ENCODE assay signal across 19 cellular contexts in genomic region chr10:6464862-6465430, GRCh38.
DNase-seq lines count a peak whose midpoint lies in the region; ATAC-seq and TF ChIP-seq lines count a peak whose summit lies in the region.
"Had no signal": no experiment of that assay in that cellular context is flagged by ENCODE, and none has a peak within 500 bp of the region (broad histone marks: within the 10 kb centered on the region; RNA-seq: fewer than 3 reads in every experiment).

No MANE protein-coding gene starts in this region.

- peaks cover 8% of the 10 kb centered on the region for H3K36me3 ChIP-seq in lower lobe of right lung
- H3K36me3 ChIP-seq: neural progenitor cell, SJCRH30, suprapubic skin had no signal

- H3K27me3 ChIP-seq in lower lobe of right lung (ENCODE audit: low read depth), result no peaks in the 10 kb centered on the region
- H3K27me3 ChIP-seq: neural progenitor cell, SJCRH30, suprapubic skin had no signal

- ATAC-seq in lower lobe of right lung, result no peak
- ATAC-seq: A549, sciatic nerve had no signal

- CTCF ChIA-PET in activated CD4-positive, alpha-beta memory T cell treated with anti-CD3 and anti-CD28 coated beads for 36 hours (lab: Charles Lee), result interaction anchor here (0.7 to 1.5 kb wide), 2 partner anchors 27 to 98 kb away, joined by 3 to 4 read pairs; no protein-coding TSS in a partner anchor
- CTCF ChIA-PET in activated CD4-positive, alpha-beta memory T cell treated with anti-CD3 and anti-CD28 coated beads, Interleukin-2, amount 10 ng/mL, durations not matched to agents 7 days and 5 days (lab: Charles Lee), result interaction anchor here (1.2 kb wide), 1 partner anchor 24 kb away, joined by 3 read pairs; no protein-coding TSS in a partner anchor
- CTCF ChIA-PET in HEK293T (lab: Yijun Ruan, JAX), result no interaction called here

- POLR2A ChIA-PET in activated CD4-positive, alpha-beta memory T cell treated with anti-CD3 and anti-CD28 coated beads for 36 hours (lab: Charles Lee), result no interaction called here
- POLR2A ChIA-PET in activated CD4-positive, alpha-beta memory T cell treated with anti-CD3 and anti-CD28 coated beads, Interleukin-2, amount 10 ng/mL, durations not matched to agents 7 days and 5 days (lab: Charles Lee), result interaction anchor here (0.8 to 2.5 kb wide), 3 partner anchors 8 to 119 kb away, joined by 3 to 10 read pairs (median 3); no protein-coding TSS in a partner anchor
- POLR2A ChIA-PET in HEK293T (lab: Yijun Ruan, JAX), result no interaction called here

- H3K36me3 Mint-ChIP-seq in activated CD4-positive, alpha-beta memory T cell treated with anti-CD3 and anti-CD28 coated beads for 36 hours, result peaks cover 60% of the 10 kb centered on the region
- peaks cover 93% of the 10 kb centered on the region for H3K36me3 Mint-ChIP-seq in activated CD4-positive, alpha-beta memory T cell treated with anti-CD3 and anti-CD28 coated beads, Interleukin-2, amount 10 ng/mL, durations not matched to agents 7 days and 5 days (ENCODE audit: low read depth)

- H3K4me1 Mint-ChIP-seq in activated CD4-positive, alpha-beta memory T cell treated with anti-CD3 and anti-CD28 coated beads for 36 hours (ENCODE audit: low read depth), result peaks cover 24% of the 10 kb centered on the region
- peaks cover 27% of the 10 kb centered on the region for H3K4me1 Mint-ChIP-seq in activated CD4-positive, alpha-beta memory T cell treated with anti-CD3 and anti-CD28 coated beads, Interleukin-2, amount 10 ng/mL, durations not matched to agents 7 days and 5 days

- no peak overlapping the region for H3K4me3 ChIP-seq in lower lobe of right lung
- H3K4me3 ChIP-seq: A549, neural progenitor cell, SJCRH30, suprapubic skin had no signal

- no peak overlapping the region for H3K27ac ChIP-seq in lower lobe of right lung
- H3K27ac ChIP-seq: A549, neural progenitor cell, SJCRH30, suprapubic skin had no signal

- no peak for TF ChIP-seq CTCF in lower lobe of right lung (IDR thresholded peaks at IDR 0.05)

- intact Hi-C loops in activated CD4-positive, alpha-beta memory T cell treated with anti-CD3 and anti-CD28 coated beads for 36 hours (cut with micrococcal nuclease), result no loop called here
- intact Hi-C loops in lower lobe of right lung (cut with DNase I), result no loop called here

- H3K9me3 ChIP-seq in lower lobe of right lung, result no peaks in the 10 kb centered on the region
- H3K9me3 ChIP-seq: A549, SJCRH30, suprapubic skin had no signal

- H3K27ac Mint-ChIP-seq in activated CD4-positive, alpha-beta memory T cell treated with anti-CD3 and anti-CD28 coated beads for 36 hours, result no peak overlapping the region
- no peak overlapping the region for H3K27ac Mint-ChIP-seq in activated CD4-positive, alpha-beta memory T cell treated with anti-CD3 and anti-CD28 coated beads, Interleukin-2, amount 10 ng/mL, durations not matched to agents 7 days and 5 days
- H3K27ac Mint-ChIP-seq: neural progenitor cell had no signal

- DNase-seq in activated CD4-positive, alpha-beta memory T cell treated with anti-CD3 and anti-CD28 coated beads for 36 hours, result peak; percentile 27
- DNase-seq in activated CD4-positive, alpha-beta memory T cell treated with anti-CD3 and anti-CD28 coated beads, Interleukin-2, amount 10 ng/mL, durations not matched to agents 7 days and 5 days, result no peak
- DNase-seq in Caki2 (ENCODE audit: low read depth) (peak; percentile 77), kidney tubule cell (ENCODE audit: low spot score) (peak; percentile 75), lower lobe of right lung (no peak), HEK293T (ENCODE audit: extremely low spot score) (no peak), NCI-H187 (lab: John Stamatoyannopoulos, UW) (no peak)
- peak; percentile 18 to 25 for DNase-seq in activated CD4-positive, alpha-beta T cell treated with anti-CD3 and anti-CD28 coated beads, Interleukin-2, amount 50 U/mL, for 48 hours
- DNase-seq: aorta, DMS79, H9, Kasumi-1, NCI-H1694, NCI-H2171, SJCRH30 had no signal

- no peak overlapping the region for H3K4me3 Mint-ChIP-seq in activated CD4-positive, alpha-beta memory T cell treated with anti-CD3 and anti-CD28 coated beads for 36 hours
- H3K4me3 Mint-ChIP-seq in activated CD4-positive, alpha-beta memory T cell treated with anti-CD3 and anti-CD28 coated beads, Interleukin-2, amount 10 ng/mL, durations not matched to agents 7 days and 5 days, result no peak overlapping the region
- H3K4me3 Mint-ChIP-seq: H9, neural progenitor cell had no signal

- in situ Hi-C loops in Caki2 (cut with HindIII; ENCODE audit: low pct_unique_long_range_greater_than_20kb, low sequenced_read_pairs), result no loop called here

- no peaks in the 10 kb centered on the region for H3K4me1 ChIP-seq in lower lobe of right lung
- H3K4me1 ChIP-seq: A549, SJCRH30, suprapubic skin had no signal

- no peaks in the 10 kb centered on the region for H3K27me3 Mint-ChIP-seq in activated CD4-positive, alpha-beta memory T cell treated with anti-CD3 and anti-CD28 coated beads for 36 hours
- H3K27me3 Mint-ChIP-seq in activated CD4-positive, alpha-beta memory T cell treated with anti-CD3 and anti-CD28 coated beads, Interleukin-2, amount 10 ng/mL, durations not matched to agents 7 days and 5 days, result no peaks in the 10 kb centered on the region

- no peaks in the 10 kb centered on the region for H3K9me3 Mint-ChIP-seq in activated CD4-positive, alpha-beta memory T cell treated with anti-CD3 and anti-CD28 coated beads for 36 hours
- peaks cover 7% of the 10 kb centered on the region for H3K9me3 Mint-ChIP-seq in activated CD4-positive, alpha-beta memory T cell treated with anti-CD3 and anti-CD28 coated beads, Interleukin-2, amount 10 ng/mL, durations not matched to agents 7 days and 5 days

TF ChIP-seq in HEK293T, 16 proteins besides CTCF, POLR2A, EP300 and RAD21:
- TF ChIP-seq SUZ12 (IDR thresholded peaks at IDR 0.05) (no peak), CTBP1 (IDR thresholded peaks at IDR 0.05; ENCODE audit: borderline replicate concordance) (no peak), SP1 (IDR thresholded peaks at IDR 0.05) (no peak), FOXM1 (IDR thresholded peaks at IDR 0.05; ENCODE audit: borderline replicate concordance) (no peak), ZNF384 (IDR thresholded peaks at IDR 0.05) (no peak), HDGF (IDR thresholded peaks at IDR 0.05; ENCODE audit: borderline replicate concordance) (no peak), TARDBP (IDR thresholded peaks at IDR 0.05) (no peak), ARNT (IDR thresholded peaks at IDR 0.05) (no peak), FOXK2 (IDR thresholded peaks at IDR 0.05) (no peak), NFRKB (IDR thresholded peaks at IDR 0.05) (no peak), LEF1 (IDR thresholded peaks at IDR 0.05; ENCODE audit: borderline replicate concordance) (no peak), L3MBTL2 (conservative IDR thresholded peaks at IDR 0.05) (no peak)

Comparison
In these comparisons a context has a peak if more than half of its experiments do, and no peak if none do; other contexts are left out.
1. DNase-seq: peak in activated CD4-positive, alpha-beta memory T cell treated with anti-CD3 and anti-CD28 coated beads for 36 hours (single experiment), Caki2 (single experiment), activated CD4-positive, alpha-beta T cell treated with anti-CD3 and anti-CD28 coated beads, Interleukin-2, amount 50 U/mL, for 48 hours (2 of 2) and kidney tubule cell (single experiment); none in activated CD4-positive, alpha-beta memory T cell treated with anti-CD3 and anti-CD28 coated beads, Interleukin-2, amount 10 ng/mL, durations not matched to agents 7 days and 5 days (single experiment), lower lobe of right lung (single experiment), HEK293T (single experiment) and NCI-H187 (0 of 2).